In genomic region chr5:39080597-39081204, GRCh38 we compare ENCODE assay signal across 8 cellular contexts. TPM values are rescaled to one million over a fixed set of nuclear protein-coding genes. Genes with fewer than 3 reads are reported as not detected.
DNase-seq lines count a peak whose midpoint lies in the region; ATAC-seq, FAIRE-seq and TF ChIP-seq lines count a peak whose summit lies in the region.

No MANE protein-coding gene starts in this region.

- H3K4me3 ChIP-seq in dorsolateral prefrontal cortex (peak overlapping the region in 13 of 59 donors; percentile 2 to 31 (median 14)), left lung (no peak overlapping the region), tibial artery (no peak overlapping the region)

- ATAC-seq in left lung, result peak; percentile 96

- H3K27ac ChIP-seq in dorsolateral prefrontal cortex, result peak overlapping the region in 18 of 59 donors; percentile 15 to 100 (median 99)
- no peak overlapping the region for H3K27ac ChIP-seq in left lung
- H3K27ac ChIP-seq in tibial artery, result no peak overlapping the region

- H3K36me3 ChIP-seq in left lung (no peaks in the 10 kb centered on the region), tibial artery (no peaks in the 10 kb centered on the region)

- FAIRE-seq in A204.1 (lab: Jason Lieb, UNC), result peak; percentile 90
- peak; percentile 87 for FAIRE-seq in G401.6 (lab: Jason Lieb, UNC)

- TF ChIP-seq CTCF in dorsolateral prefrontal cortex (IDR thresholded peaks at IDR 0.05 in 54 of 56, conservative IDR thresholded peaks at IDR 0.05 in 2 of 56; ENCODE audit: low read depth in 1 of 56, partially characterized antibody in 56 of 56) (peak; percentile 73 to 94 (median 84)), left lung (IDR thresholded peaks at IDR 0.05) (peak; percentile 83), tibial artery (IDR thresholded peaks at IDR 0.05) (peak; percentile 79 to 80)

- H3K4me1 ChIP-seq in left lung, result peaks cover 4 to 26% of the 10 kb centered on the region in 2 donors
- H3K4me1 ChIP-seq in tibial artery, result peaks cover 0 to 16% (median 2%) of the 10 kb centered on the region in 4 donors

- H3K27me3 ChIP-seq in dorsolateral prefrontal cortex (no peaks in the 10 kb centered on the region), left lung (no peaks in the 10 kb centered on the region), tibial artery (no peaks in the 10 kb centered on the region)

- DNase-seq in HUDEP-2 (lab: John Stamatoyannopoulos, UW; ENCODE audit: unreplicated experiment in 76 of 76), result peak in 58 of 76 experiments; percentile 1 to 75 (median 34)
- peak; percentile 43 for DNase-seq in SHP77 (lab: John Stamatoyannopoulos, UW)
- peak in 4 of 10 donors; percentile 28 to 48 (median 38) for DNase-seq in dorsolateral prefrontal cortex
- peak in 1 of 2 donors; percentile 68 for DNase-seq in left lung
- peak in 1 of 2 donors; percentile 27 for DNase-seq in tibial artery
- no peak for DNase-seq in NCI-H187 treated with DMSO at 0.1 percent for 48 hours (lab: John Stamatoyannopoulos, UW)

- intact Hi-C loops in dorsolateral prefrontal cortex (cut with DNase I) (loop anchor here in 1 of 2 donors (5.0 kb wide), 2 partner anchors 83 to 638 kb away; no protein-coding TSS in a partner anchor), left lung (cut with DNase I) (no loop called here), tibial artery (cut with DNase I; ENCODE audit: low total_unique reads) (loop anchor here (5.0 kb wide), 1 partner anchor 83 kb away; no protein-coding TSS in a partner anchor)

- H3K9me3 ChIP-seq in left lung (no peaks in the 10 kb centered on the region), tibial artery (no peaks in the 10 kb centered on the region)

RNA-seq across cellular contexts. Expression of gene RICTOR, which starts 6.5 kb away (rescaled TPM):
- total RNA-seq in dorsolateral prefrontal cortex, result 100 to 1,000 TPM in 1 of 120 experiments, 10 to 100 TPM in 119; 59.2 to 100 (median 77.8) TPM
- 10 to 100 TPM; 31.0 to 33.9 TPM for total RNA-seq in left lung
